10 cellular contexts compared by ENCODE assay signal in genomic region chr16:15502041-15502725, GRCh38.
A peak's percentile ranks its signal among the peaks of the same experiment; 100 is the strongest.
DNase-seq lines count a peak whose midpoint lies in the region; TF ChIP-seq lines count a peak whose summit lies in the region.
"Had no signal": no experiment of that assay in that cellular context is flagged by ENCODE, and none has a peak within 500 bp of the region (broad histone marks: within the 10 kb centered on the region; RNA-seq: fewer than 3 reads in every experiment).

No MANE protein-coding gene starts in this region.

- in situ Hi-C loops in GM13977 (cut with MboI; ENCODE audit: low pct_unique_long_range_greater_than_20kb, low sequenced_read_pairs, unreplicated experiment), result no loop called here

- H3K4me3 ChIP-seq in AG04449 (ENCODE audit: low read depth, low read length), result no peak overlapping the region

- CTCF ChIA-PET in AG04449 (lab: Yijun Ruan, JAX), result interaction anchor here (0.9 to 1.6 kb wide), 2 partner anchors 22 to 75 kb away, joined by 3 read pairs; no protein-coding TSS in a partner anchor

- TF ChIP-seq CTCF in AG04449 (IDR thresholded peaks at IDR 0.05; ENCODE audit: insufficient read depth, low read length, missing control alignments) (no peak), GM13977 (IDR thresholded peaks at IDR 0.05; ENCODE audit: extremely low read depth, insufficient read depth, missing control alignments) (no peak)

- POLR2A ChIA-PET in AG04449 (lab: Yijun Ruan, JAX), result no interaction called here

- DNase-seq in AG04449 (ENCODE audit: low read depth, low spot score), result peak; percentile 69
- peak; percentile 96 for DNase-seq in HT1080 (ENCODE audit: low read depth)
- DNase-seq in amniotic epithelial cell (ENCODE audit: low read depth), result peak; percentile 69
- peak; percentile 85 for DNase-seq in islet precursor cell
- no peak for DNase-seq in activated CD4-positive, alpha-beta T cell treated with anti-CD3 and anti-CD28 coated beads for 4 hours
- no peak for DNase-seq in NCI-H2196 (lab: John Stamatoyannopoulos, UW; ENCODE audit: unreplicated experiment)
- no peak for DNase-seq in NCI-H1092 treated with DMSO at 0.1 percent for 48 hours (lab: John Stamatoyannopoulos, UW)
- no peak for DNase-seq in GM13977 (ENCODE audit: low spot score)
- DNase-seq: DND-41, NCI-H1105 treated with DMSO at 0.1 percent for 48 hours had no signal

Comparison
In these comparisons a context has a peak if more than half of its experiments do, and no peak if none do; other contexts are left out.
1. DNase-seq: peak in AG04449 (single experiment), HT1080 (single experiment), amniotic epithelial cell (single experiment) and islet precursor cell (single experiment); none in activated CD4-positive, alpha-beta T cell treated with anti-CD3 and anti-CD28 coated beads for 4 hours (0 of 2), NCI-H2196 (single experiment), NCI-H1092 treated with DMSO at 0.1 percent for 48 hours (single experiment) and GM13977 (single experiment).